In genomic region chr16:67703626-67704025, GRCh38 we compare ENCODE assay signal across 18 cellular contexts. TPM values are rescaled to one million over a fixed set of nuclear protein-coding genes. Genes with fewer than 3 reads are reported as not detected.
DNase-seq lines count a peak whose midpoint lies in the region; ATAC-seq and TF ChIP-seq lines count a peak whose summit lies in the region.
"Had no signal": no experiment of that assay in that cellular context is flagged by ENCODE, and none has a peak within 500 bp of the region (broad histone marks: within the 10 kb centered on the region; RNA-seq: fewer than 3 reads in every experiment).

No MANE protein-coding gene starts in this region.

- peak overlapping the region; percentile 70 for H3K27ac Mint-ChIP-seq in activated naive CD8-positive, alpha-beta T cell
- H3K27ac Mint-ChIP-seq in nephron progenitor cell, result peak overlapping the region; percentile 66
- H3K27ac Mint-ChIP-seq: nephron had no signal

- no peaks in the 10 kb centered on the region for H3K27me3 Mint-ChIP-seq in activated naive CD8-positive, alpha-beta T cell
- peaks cover 4% of the 10 kb centered on the region for H3K27me3 Mint-ChIP-seq in nephron progenitor cell (ENCODE audit: low read depth, poor library complexity)

- ATAC-seq in HG02798 (IDR thresholded peaks at IDR 0.05; ENCODE audit: poor library complexity, unreplicated experiment), result no peak
- ATAC-seq: heart right ventricle had no signal

- no peak for TF ChIP-seq CTCF in nephron progenitor cell (IDR thresholded peaks at IDR 0.05)

- H3K36me3 Mint-ChIP-seq in activated naive CD8-positive, alpha-beta T cell, result peaks cover 3% of the 10 kb centered on the region
- H3K36me3 Mint-ChIP-seq in nephron progenitor cell (ENCODE audit: low read depth), result peaks cover 23% of the 10 kb centered on the region

- DNase-seq in activated CD4-positive, alpha-beta T cell treated with anti-CD3 and anti-CD28 coated beads for 48 hours, result peak; percentile 9
- DNase-seq in activated CD4-positive, alpha-beta T cell treated with anti-CD3 and anti-CD28 coated beads, Interleukin-2, amount 50 U/mL, for 1 hour, result no peak
- DNase-seq in G401 (ENCODE audit: low spot score) (peak; percentile 24), nephron progenitor cell (no peak), GDM1 (lab: John Stamatoyannopoulos, UW) (no peak), midbrain (lab: John Stamatoyannopoulos, UW) (no peak)
- DNase-seq: amygdala, caudate nucleus, heart right ventricle, mammary epithelial cell, NCI-H1417 treated with DMSO at 0.1 percent for 48 hours, OCI-M1, SHP77, transverse colon, WERI-Rb-1 had no signal

- in situ Hi-C loops in G401 (cut with HindIII; ENCODE audit: low sequenced_read_pairs), result no loop called here

- peak overlapping the region; percentile 21 for H3K4me3 Mint-ChIP-seq in activated naive CD8-positive, alpha-beta T cell
- no peak overlapping the region for H3K4me3 Mint-ChIP-seq in nephron progenitor cell
- H3K4me3 Mint-ChIP-seq: nephron had no signal

- H3K9me3 Mint-ChIP-seq in activated naive CD8-positive, alpha-beta T cell (ENCODE audit: low read depth), result no peaks in the 10 kb centered on the region
- H3K9me3 Mint-ChIP-seq in nephron progenitor cell, result peaks cover 12% of the 10 kb centered on the region

- peaks cover 26% of the 10 kb centered on the region for H3K4me1 Mint-ChIP-seq in activated naive CD8-positive, alpha-beta T cell (ENCODE audit: low read depth)
- H3K4me1 Mint-ChIP-seq in nephron progenitor cell, result no peaks in the 10 kb centered on the region

RNA-seq across cellular contexts. Expression of gene GFOD2, which starts 15.5 kb away (rescaled TPM):
- total RNA-seq in G401 (2014; rRNA removed; shearing (Covaris generic)), result 26.2 TPM in 2 replicates

RNA-seq across cellular contexts. Expression of gene C16orf86, which starts 37.0 kb away (rescaled TPM):
- not detected in 2 replicates for total RNA-seq in G401 (2014; rRNA removed; shearing (Covaris generic))

RNA-seq across cellular contexts. Expression of gene ENKD1, which starts 37.1 kb away (rescaled TPM):
- 2.1 and 5.6 TPM in 2 replicates for total RNA-seq in G401 (2014; rRNA removed; shearing (Covaris generic))

RNA-seq across cellular contexts. Expression of gene PARD6A, which starts 42.9 kb away (rescaled TPM):
- total RNA-seq in G401 (2014; rRNA removed; shearing (Covaris generic)), result 6.6 and 13.5 TPM in 2 replicates

RNA-seq across cellular contexts. Expression of gene ACD, which starts 43.6 kb away (rescaled TPM):
- 27.1 and 33.2 TPM in 2 replicates for total RNA-seq in G401 (2014; rRNA removed; shearing (Covaris generic))

Comparison
In these comparisons a context has a peak if more than half of its experiments do, and no peak if none do; other contexts are left out.
1. DNase-seq: peak in activated CD4-positive, alpha-beta T cell treated with anti-CD3 and anti-CD28 coated beads for 48 hours (single experiment) and G401 (single experiment); none in activated CD4-positive, alpha-beta T cell treated with anti-CD3 and anti-CD28 coated beads, Interleukin-2, amount 50 U/mL, for 1 hour (single experiment), nephron progenitor cell (single experiment), GDM1 (single experiment) and midbrain (single experiment).